ENCODE assay signal across 18 cellular contexts in the genomic region with DNA sequence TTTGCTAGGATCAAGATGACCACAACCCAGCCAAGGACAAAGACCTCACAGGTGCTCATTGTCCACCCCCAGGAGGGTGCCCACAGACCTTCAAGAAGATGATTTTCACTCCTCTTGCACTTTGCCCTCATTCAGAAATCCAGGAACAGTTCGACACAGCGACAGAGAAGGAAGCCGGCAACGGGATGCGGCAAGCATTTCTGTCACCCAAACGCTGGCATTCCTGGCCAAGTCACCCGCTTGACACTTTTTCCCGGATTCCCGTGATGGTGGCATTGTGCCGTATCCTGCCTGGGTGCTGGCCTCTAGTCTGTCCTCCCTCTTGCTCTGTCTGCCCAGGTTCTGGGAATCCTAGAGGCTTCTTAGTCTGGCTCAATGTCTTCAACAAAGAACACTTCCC.
DNase-seq lines count a peak whose midpoint lies in the region; ATAC-seq and TF ChIP-seq lines count a peak whose summit lies in the region.
"Had no signal": no experiment of that assay in that cellular context is flagged by ENCODE, and none has a peak within 500 bp of the region (broad histone marks: within the 10 kb centered on the region; RNA-seq: fewer than 3 reads in every experiment).

No MANE protein-coding gene starts in this region.

- H3K9me3 ChIP-seq in heart right ventricle = peaks cover 0 to 78% (median 0%) of the 10 kb centered on the region in 11 donors
- H3K9me3 ChIP-seq in upper lobe of right lung = no peaks in the 10 kb centered on the region
- H3K9me3 ChIP-seq in GM23248 (ENCODE audit: low read depth) = no peaks in the 10 kb centered on the region
- H3K9me3 ChIP-seq: A549, Caco-2 had no signal

- H3K9ac ChIP-seq in GM23248 = no peak overlapping the region
- H3K9ac ChIP-seq: BLaER1 treated with 17β-estradiol and CSF1 and Interleukin-3, amounts not matched to agents 10 nM and 100 nM had no signal

- in situ Hi-C loops in GM23248 (cut with MboI) = no loop called here

- H3K4me3 ChIP-seq in heart right ventricle (no peak overlapping the region), upper lobe of right lung (no peak overlapping the region), GM23248 (no peak overlapping the region)
- H3K4me3 ChIP-seq: A549; BLaER1 treated with 17β-estradiol and CSF1 and Interleukin-3, amounts not matched to agents 10 nM and 100 nM had no signal

- no peaks in the 10 kb centered on the region for H3K9me2 ChIP-seq in GM23248 (ENCODE audit: insufficient read depth)

- H3K79me2 ChIP-seq in GM23248 (ENCODE audit: insufficient read depth) = no peaks in the 10 kb centered on the region

- ATAC-seq in heart right ventricle (no peak), upper lobe of right lung (no peak), GM19467 (IDR thresholded peaks at IDR 0.05; ENCODE audit: unreplicated experiment) (no peak)
- ATAC-seq: A549; CD8-positive, alpha-beta T cell had no signal

- H3K27me3 ChIP-seq in heart right ventricle (no peaks in the 10 kb centered on the region), upper lobe of right lung (no peaks in the 10 kb centered on the region), GM23248 (replicated peaks; ENCODE audit: insufficient read depth) (no peaks in the 10 kb centered on the region)
- H3K27me3 ChIP-seq: BLaER1 treated with 17β-estradiol and CSF1 and Interleukin-3, amounts not matched to agents 10 nM and 100 nM had no signal

- TF ChIP-seq CTCF in heart right ventricle (IDR thresholded peaks at IDR 0.05) = no peak
- TF ChIP-seq CTCF in upper lobe of right lung (IDR thresholded peaks at IDR 0.05) = no peak

- no peak overlapping the region for H3K4me2 ChIP-seq in GM23248 (ENCODE audit: unreplicated experiment)
- H3K4me2 ChIP-seq: A549; BLaER1 treated with 17β-estradiol and CSF1 and Interleukin-3, amounts not matched to agents 10 nM and 100 nM had no signal

- intact Hi-C loops in cardiac septum (cut with DNase I) = no loop called here
- intact Hi-C loops in heart right ventricle (cut with DNase I) = no loop called here
- intact Hi-C loops in upper lobe of right lung (cut with DNase I) = no loop called here

- no peak overlapping the region for H2AFZ ChIP-seq in GM23248

- 84 to 89% methylated on average over 10 of the region's 10 CpGs for WGBS in heart right ventricle, 2 donors
- 54 to 65% methylated on average over 10 of the region's 10 CpGs for WGBS in GM23248 (ENCODE audit: low coverage in 1 of 2, low lambda C conversion rate in 2 of 2, missing lambda C conversion rate in 2 of 2), 2 experiments

- no peaks in the 10 kb centered on the region for H4K20me1 ChIP-seq in GM23248 (ENCODE audit: insufficient read depth)
- H4K20me1 ChIP-seq: BLaER1 treated with 17β-estradiol and CSF1 and Interleukin-3, amounts not matched to agents 10 nM and 100 nM had no signal

- no peaks in the 10 kb centered on the region for H3K36me3 ChIP-seq in heart right ventricle
- no peaks in the 10 kb centered on the region for H3K36me3 ChIP-seq in upper lobe of right lung
- H3K36me3 ChIP-seq in GM23248 (ENCODE audit: low read depth) = no peaks in the 10 kb centered on the region
- H3K36me3 ChIP-seq: BLaER1 treated with 17β-estradiol and CSF1 and Interleukin-3, amounts not matched to agents 10 nM and 100 nM had no signal

- H3K27ac ChIP-seq in heart right ventricle (no peak overlapping the region), upper lobe of right lung (no peak overlapping the region), GM23248 (no peak overlapping the region)
- H3K27ac ChIP-seq: 22Rv1; A549; BLaER1 treated with 17β-estradiol and CSF1 and Interleukin-3, amounts not matched to agents 10 nM and 100 nM; C4-2B had no signal

- H3F3A ChIP-seq in GM23248 (ENCODE audit: insufficient read depth) = no peaks in the 10 kb centered on the region

- peak; percentile 33 for DNase-seq in cardiac septum (ENCODE audit: low spot score)
- no peak for DNase-seq in heart right ventricle
- DNase-seq in mesenteric fat pad (ENCODE audit: low spot score) = peak; percentile 79
- peak; percentile 21 for DNase-seq in upper lobe of right lung
- DNase-seq in NCI-H2196 (lab: John Stamatoyannopoulos, UW; ENCODE audit: unreplicated experiment) = no peak
- DNase-seq in GM23248 = no peak
- DNase-seq: AML-193; Caco-2; Calu3; CD4-positive, alpha-beta T cell; CD8-positive, alpha-beta T cell; DMS79 treated with DMSO at 0.1 percent for 48 hours; GF-D8 had no signal

- no peaks in the 10 kb centered on the region for H3K4me1 ChIP-seq in heart right ventricle
- no peaks in the 10 kb centered on the region for H3K4me1 ChIP-seq in upper lobe of right lung
- no peaks in the 10 kb centered on the region for H3K4me1 ChIP-seq in GM23248 (ENCODE audit: insufficient read depth)
- H3K4me1 ChIP-seq: A549; BLaER1 treated with 17β-estradiol and CSF1 and Interleukin-3, amounts not matched to agents 10 nM and 100 nM; Caco-2 had no signal

Comparison
In these comparisons a context has a peak if more than half of its experiments do, and no peak if none do; other contexts are left out.
1. DNase-seq: peak in cardiac septum (single experiment), mesenteric fat pad (single experiment) and upper lobe of right lung (single experiment); none in heart right ventricle (0 of 2), NCI-H2196 (single experiment) and GM23248 (single experiment).